13 cellular contexts compared by ENCODE assay signal in genomic region chr2:8469709-8470493, GRCh38.
DNase-seq lines count a peak whose midpoint lies in the region; ATAC-seq, FAIRE-seq and TF ChIP-seq lines count a peak whose summit lies in the region.
"Had no signal": no experiment of that assay in that cellular context is flagged by ENCODE, and none has a peak within 500 bp of the region (broad histone marks: within the 10 kb centered on the region; RNA-seq: fewer than 3 reads in every experiment).

No MANE protein-coding gene starts in this region.

- H3K27ac ChIP-seq in BLaER1, result no peak overlapping the region
- H3K27ac ChIP-seq in MM.1S (ENCODE audit: low read length), result no peak overlapping the region
- H3K27ac ChIP-seq: right lobe of liver, transverse colon had no signal

- H3K9me3 ChIP-seq in BLaER1 (peaks cover 3% of the 10 kb centered on the region), MM.1S (replicated peaks; ENCODE audit: insufficient read depth, low read length) (no peaks in the 10 kb centered on the region)
- H3K9me3 ChIP-seq: right lobe of liver, transverse colon had no signal

- peak overlapping the region; percentile 69 for H3K27ac Mint-ChIP-seq in activated naive CD8-positive, alpha-beta T cell treated with anti-CD3 and anti-CD28 coated beads, Interleukin-2, amount 50 U/mL, for 24 hours
- H3K27ac Mint-ChIP-seq: B cell had no signal

- no peaks in the 10 kb centered on the region for H3K79me2 ChIP-seq in MM.1S (ENCODE audit: low read length)

- H3K27me3 Mint-ChIP-seq in activated naive CD8-positive, alpha-beta T cell treated with anti-CD3 and anti-CD28 coated beads, Interleukin-2, amount 50 U/mL, for 24 hours, result peaks cover 2% of the 10 kb centered on the region

- H3K4me2 ChIP-seq in BLaER1 (peak overlapping the region; percentile 47), MM.1S (ENCODE audit: low read depth, low read length) (no peak overlapping the region)

- H4K20me1 ChIP-seq in BLaER1 (no peaks in the 10 kb centered on the region), MM.1S (ENCODE audit: insufficient read depth, low read length) (no peaks in the 10 kb centered on the region)

- no peak for DNase-seq in activated naive CD8-positive, alpha-beta T cell treated with anti-CD3 and anti-CD28 coated beads, Interleukin-2, amount 50 U/mL, for 24 hours
- DNase-seq in GM20000 (ENCODE audit: low spot score) (no peak), MM.1S (no peak), HTR-8/SVneo (ENCODE audit: insufficient read length, low spot score) (no peak), ureter (ENCODE audit: low spot score) (no peak)
- DNase-seq: NCI-H345, transverse colon had no signal

- H3K4me3 ChIP-seq in BLaER1 (no peak overlapping the region), MM.1S (ENCODE audit: low read length) (no peak overlapping the region)
- H3K4me3 ChIP-seq: right lobe of liver, transverse colon had no signal

- no peak overlapping the region for H3K4me3 Mint-ChIP-seq in activated naive CD8-positive, alpha-beta T cell treated with anti-CD3 and anti-CD28 coated beads, Interleukin-2, amount 50 U/mL, for 24 hours
- H3K4me3 Mint-ChIP-seq: B cell had no signal

- no peaks in the 10 kb centered on the region for H3K9me2 ChIP-seq in MM.1S (replicated peaks; ENCODE audit: insufficient read depth, low read length)

- no peak for FAIRE-seq in HTR-8/SVneo (lab: Jason Lieb, UNC)

- H3K36me3 Mint-ChIP-seq in activated naive CD8-positive, alpha-beta T cell treated with anti-CD3 and anti-CD28 coated beads, Interleukin-2, amount 50 U/mL, for 24 hours (ENCODE audit: low read depth), result peaks cover 11% of the 10 kb centered on the region

- H3F3A ChIP-seq in MM.1S (ENCODE audit: insufficient read depth, low read length), result no peaks in the 10 kb centered on the region

- H3K27me3 ChIP-seq in BLaER1, result no peaks in the 10 kb centered on the region
- peaks cover 2% of the 10 kb centered on the region; the same call in 1 of the 2 replicates for H3K27me3 ChIP-seq in MM.1S (replicated peaks; ENCODE audit: insufficient read depth, low read length)
- H3K27me3 ChIP-seq: right lobe of liver, transverse colon had no signal

- peaks cover 61% of the 10 kb centered on the region for H3K4me1 ChIP-seq in BLaER1
- H3K4me1 ChIP-seq in MM.1S (ENCODE audit: low read length), result peaks cover 9% of the 10 kb centered on the region

- H3K36me3 ChIP-seq in BLaER1 (no peaks in the 10 kb centered on the region), MM.1S (replicated peaks; ENCODE audit: insufficient read depth, low read length) (no peaks in the 10 kb centered on the region)
- H3K36me3 ChIP-seq: right lobe of liver, transverse colon had no signal

- no peak overlapping the region for H3K9ac ChIP-seq in BLaER1
- H3K9ac ChIP-seq in MM.1S (ENCODE audit: low read length), result no peak overlapping the region

- H2AFZ ChIP-seq in MM.1S (ENCODE audit: low read length), result no peak overlapping the region

- ATAC-seq in GM19043 (IDR thresholded peaks at IDR 0.05; ENCODE audit: low read depth, unreplicated experiment) (peak; percentile 62), HG03159 (IDR thresholded peaks at IDR 0.05; ENCODE audit: unreplicated experiment) (peak; percentile 45)
- no peak for ATAC-seq in activated naive CD8-positive, alpha-beta T cell treated with anti-CD3 and anti-CD28 coated beads, Interleukin-2, amount 50 U/mL, for 24 hours
- ATAC-seq: esophagus mucosa, right lobe of liver had no signal

- H3K9me3 Mint-ChIP-seq in activated naive CD8-positive, alpha-beta T cell treated with anti-CD3 and anti-CD28 coated beads, Interleukin-2, amount 50 U/mL, for 24 hours, result peaks cover 13% of the 10 kb centered on the region

- H3K4me1 Mint-ChIP-seq in activated naive CD8-positive, alpha-beta T cell treated with anti-CD3 and anti-CD28 coated beads, Interleukin-2, amount 50 U/mL, for 24 hours, result peaks cover 66% of the 10 kb centered on the region

- no peak for TF ChIP-seq CTCF in GM20000 (IDR thresholded peaks at IDR 0.05; ENCODE audit: extremely low read depth, missing control alignments)
- no peak for TF ChIP-seq CTCF in MM.1S (IDR thresholded peaks at IDR 0.05; ENCODE audit: low read length)
